11 cellular contexts compared by ENCODE assay signal in the genomic region with DNA sequence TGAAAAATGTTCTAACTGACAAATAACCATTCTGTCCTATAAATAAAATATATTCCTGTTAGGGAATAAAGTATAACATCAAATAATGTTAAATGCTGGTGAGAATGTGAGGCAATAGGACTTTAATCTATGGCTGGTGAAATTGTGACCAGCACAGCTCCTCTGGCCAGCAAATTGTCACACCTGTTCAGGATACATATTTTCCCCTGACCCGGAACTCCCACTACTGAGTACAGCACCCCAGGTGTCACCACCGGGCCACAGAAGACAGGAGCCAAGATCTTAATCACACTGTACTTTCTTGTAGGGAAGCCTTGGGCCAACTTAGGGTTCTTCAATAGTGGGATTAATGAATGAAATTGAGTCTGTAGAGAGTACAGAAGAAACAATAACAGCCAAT.
"Had no signal": no experiment of that assay in that cellular context is flagged by ENCODE, and none has a peak within 500 bp of the region (broad histone marks: within the 10 kb centered on the region; RNA-seq: fewer than 3 reads in every experiment).

No MANE protein-coding gene starts in this region.

- H3K9me3 ChIP-seq: HAP-1 had no signal

- DNase-seq: GM23248, GOT3, H7, H9, HCEC 1CT, HFFc6 had no signal

- H3K27ac Mint-ChIP-seq: GM23338, H9, HFFc6 had no signal

- H3K4me3 Mint-ChIP-seq: GM23338, H9, HFFc6 had no signal

- H3K4me1 Mint-ChIP-seq: GM23338, H9 had no signal

- H3K4me3 ChIP-seq: GM23248, GM23338, HAP-1 had no signal

- FAIRE-seq: H1, H54 had no signal

- ATAC-seq: GM23338, HCT116 had no signal

- H3K27ac ChIP-seq: GM23248 had no signal

- H3K36me3 ChIP-seq: HAP-1 had no signal
